1 cellular context compared by ENCODE assay signal in genomic region chr2:107694667-107695066, GRCh38.
TF ChIP-seq lines count a peak whose summit lies in the region.

No MANE protein-coding gene starts in this region.

TF ChIP-seq in K562, 482 proteins besides CTCF, POLR2A, EP300 and RAD21 (continues in another document):
- TF ChIP-seq SUPT5H (IDR thresholded peaks at IDR 0.05) (peak; percentile 87), MAX (CRISPR knock-in tag; IDR thresholded peaks at IDR 0.05) (peak; percentile 34; the same call in 1 of the 2 replicates), RAD51 (IDR thresholded peaks at IDR 0.05; ENCODE audit: borderline replicate concordance, low read depth) (no peak), MLX (CRISPR knock-in tag; conservative IDR thresholded peaks at IDR 0.05) (no peak), BRF1 (IDR thresholded peaks at IDR 0.05; ENCODE audit: borderline replicate concordance, extremely low read depth, insufficient read length) (no peak), SMC3 (conservative IDR thresholded peaks at IDR 0.05; ENCODE audit: insufficient read depth, low read depth, low read length) (no peak), ZBTB26 (CRISPR knock-in tag; IDR thresholded peaks at IDR 0.05) (0 out of 2 replicates have a peak, but pooled peaks have one; percentile 14), DNMT1 (IDR thresholded peaks at IDR 0.05) (no peak), MLLT1 (IDR thresholded peaks at IDR 0.05) (0 out of 4 replicates have a peak, but pooled peaks of 1 of the 2 experiments have one; percentile 35), ZC3H4 (CRISPR knock-in tag; IDR thresholded peaks at IDR 0.05; ENCODE audit: borderline replicate concordance) (no peak), NFXL1 (CRISPR knock-in tag; IDR thresholded peaks at IDR 0.05) (no peak), ZBTB2 (IDR thresholded peaks at IDR 0.05) (no peak), HBP1 (CRISPR knock-in tag; IDR thresholded peaks at IDR 0.05) (0 out of 2 replicates have a peak, but pooled peaks have one; percentile 63), TAF9B (IDR thresholded peaks at IDR 0.05; ENCODE audit: partially characterized antibody) (no peak), MCM7 (IDR thresholded peaks at IDR 0.05) (no peak), ZBTB7A (IDR thresholded peaks at IDR 0.05; ENCODE audit: borderline replicate concordance, control insufficient read depth, low read depth, low read length) (no peak), MYBL2 (IDR thresholded peaks at IDR 0.05; ENCODE audit: low read depth) (no peak), MYBL2 (CRISPR knock-in tag; IDR thresholded peaks at IDR 0.05; ENCODE audit: borderline replicate concordance) (no peak), GTF2E2 (tag; IDR thresholded peaks at IDR 0.05) (no peak), CSDE1 (IDR thresholded peaks at IDR 0.05) (no peak), YY1 (IDR thresholded peaks at IDR 0.05; ENCODE audit: borderline replicate concordance in 1 of 3, control insufficient read depth in 1 of 3, extremely low read depth in 1 of 3, insufficient read depth in 3 of 3, insufficient read length in 1 of 3, insufficient replicate concordance in 2 of 3, low read depth in 1 of 3, low read length in 2 of 3) (no peak), TEAD1 (CRISPR knock-in tag; IDR thresholded peaks at IDR 0.05) (no peak), TFAP4 (CRISPR knock-in tag; IDR thresholded peaks at IDR 0.05; ENCODE audit: borderline replicate concordance) (no peak), CUX1 (CRISPR knock-in tag; IDR thresholded peaks at IDR 0.05) (no peak), MECOM (CRISPR knock-in tag; IDR thresholded peaks at IDR 0.05) (no peak), GTF2B (IDR thresholded peaks at IDR 0.05; ENCODE audit: extremely low read depth, insufficient read length) (no peak), L3MBTL2 (IDR thresholded peaks at IDR 0.05) (no peak), ZNF830 (CRISPR knock-in tag; IDR thresholded peaks at IDR 0.05) (no peak), POLR3A (IDR thresholded peaks at IDR 0.05; ENCODE audit: borderline replicate concordance, extremely low read depth, insufficient read depth, insufficient read length) (no peak), CBX2 (IDR thresholded peaks at IDR 0.05; ENCODE audit: insufficient read depth, low read length, poor library complexity, severe bottlenecking) (no peak), STAT5A (IDR thresholded peaks at IDR 0.05; ENCODE audit: borderline replicate concordance, low read length) (peak; percentile 82; the same call in 1 of the 2 replicates), ETV1 (tag; conservative IDR thresholded peaks at IDR 0.05; ENCODE audit: low read depth) (no peak), THRB (CRISPR knock-in tag; conservative IDR thresholded peaks at IDR 0.05) (peak; percentile 76), MAFG (tag; conservative IDR thresholded peaks at IDR 0.05) (no peak), ZNF561 (CRISPR knock-in tag; conservative IDR thresholded peaks at IDR 0.05) (no peak), NFE2 (IDR thresholded peaks at IDR 0.05; ENCODE audit: low read depth) (no peak), PHF20 (IDR thresholded peaks at IDR 0.05; ENCODE audit: partially characterized antibody) (peak; percentile 27), MYNN (IDR thresholded peaks at IDR 0.05) (peak; percentile 84; the same call in 1 of the 2 replicates), MYNN (CRISPR knock-in tag; IDR thresholded peaks at IDR 0.05) (no peak), POLR2B (IDR thresholded peaks at IDR 0.05; ENCODE audit: low read depth, partially characterized antibody) (peak; percentile 86), RERE (CRISPR knock-in tag; IDR thresholded peaks at IDR 0.05; ENCODE audit: borderline replicate concordance) (no peak), ZNF668 (CRISPR knock-in tag; IDR thresholded peaks at IDR 0.05) (no peak)
